ENCODE assay signal across 8 cellular contexts in the genomic region with DNA sequence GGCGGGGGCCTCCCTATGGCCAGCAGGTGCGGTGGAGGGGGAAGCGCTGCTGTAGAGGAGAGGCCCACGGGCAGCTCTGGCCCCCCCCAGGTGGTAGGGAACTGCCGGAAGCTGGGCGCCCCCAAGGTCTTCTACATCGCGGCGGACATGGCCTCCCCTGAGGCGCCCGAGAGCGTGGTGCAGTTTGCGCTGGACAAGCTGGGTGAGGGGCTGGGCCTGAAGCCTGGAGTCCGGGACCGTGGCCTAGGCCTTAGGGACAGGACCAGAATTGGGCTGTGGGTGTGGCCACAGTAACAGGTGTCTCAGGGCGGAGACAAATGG. TPM values are rescaled to one million over a fixed set of nuclear protein-coding genes. Genes with fewer than 3 reads are reported as not detected.
A peak's percentile ranks its signal among the peaks of the same experiment; 100 is the strongest.
DNase-seq lines count a peak whose midpoint lies in the region; ATAC-seq and TF ChIP-seq lines count a peak whose summit lies in the region.

No MANE protein-coding gene starts in this region.

- DNase-seq in GM12864 (ENCODE audit: low read depth): no peak
- DNase-seq in RWPE2 (ENCODE audit: low spot score): no peak
- no peak for DNase-seq in fibroblast of pulmonary artery (ENCODE audit: low read depth)
- DNase-seq in retinal pigment epithelial cell (ENCODE audit: low read depth): no peak
- no peak for DNase-seq in NCI-H526 (lab: John Stamatoyannopoulos, UW)
- no peak for DNase-seq in ureter (ENCODE audit: low spot score)
- no peak for DNase-seq in NCI-H2081 treated with DMSO at 0.1 percent for 48 hours (lab: John Stamatoyannopoulos, UW)
- DNase-seq in RPMI8226: no peak

- H3K4me3 ChIP-seq in GM12864 (ENCODE audit: low read depth, low read length) (peak overlapping the region; percentile 73), RWPE2 (ENCODE audit: severe bottlenecking) (peak overlapping the region; percentile 52), fibroblast of pulmonary artery (replicated peaks; ENCODE audit: low read depth, low read length) (peak overlapping the region; percentile 55), retinal pigment epithelial cell (ENCODE audit: low read length) (peak overlapping the region; percentile 45)

- no peak overlapping the region for H3K27ac ChIP-seq in RWPE2 (ENCODE audit: poor library complexity, severe bottlenecking)

- no peaks in the 10 kb centered on the region for H3K4me1 ChIP-seq in RWPE2 (ENCODE audit: insufficient read depth, poor library complexity, severe bottlenecking)

- no peaks in the 10 kb centered on the region for H3K9me3 ChIP-seq in RWPE2 (ENCODE audit: severe bottlenecking)

- TF ChIP-seq CTCF in GM12864 (IDR thresholded peaks at IDR 0.05; ENCODE audit: low read depth, low read length, missing control alignments) (no peak), RWPE2 (IDR thresholded peaks at IDR 0.05; ENCODE audit: poor library complexity, severe bottlenecking) (no peak), fibroblast of pulmonary artery (IDR thresholded peaks at IDR 0.05; ENCODE audit: low read length, missing control alignments) (no peak), retinal pigment epithelial cell (conservative IDR thresholded peaks at IDR 0.05; ENCODE audit: low read depth, low read length) (no peak)

- no peaks in the 10 kb centered on the region for H3K27me3 ChIP-seq in RWPE2 (ENCODE audit: insufficient read depth, poor library complexity, severe bottlenecking)

- H3K36me3 ChIP-seq in RWPE2 (ENCODE audit: low read depth): peaks cover 4% of the 10 kb centered on the region

- ATAC-seq in RWPE2 (ENCODE audit: low read depth): no peak

RNA-seq across cellular contexts. Expression of gene RPL36, which starts 3.8 kb away (rescaled TPM):
- total RNA-seq in ureter: 962 TPM

RNA-seq across cellular contexts. Expression of gene HSD11B1L, which starts 5.5 kb away (rescaled TPM):
- 2.8 TPM for total RNA-seq in ureter

RNA-seq across cellular contexts. Expression of gene MICOS13, which starts 6.0 kb away (rescaled TPM):
- total RNA-seq in ureter: 68.4 TPM

RNA-seq across cellular contexts. Expression of gene LONP1, which starts 33.7 kb away (rescaled TPM):
- 61.3 TPM for total RNA-seq in ureter

RNA-seq across cellular contexts. Expression of gene CATSPERD, which starts 34.2 kb away (rescaled TPM):
- total RNA-seq in ureter: not detected
